ENCODE assay signal across 32 cellular contexts in the genomic region with DNA sequence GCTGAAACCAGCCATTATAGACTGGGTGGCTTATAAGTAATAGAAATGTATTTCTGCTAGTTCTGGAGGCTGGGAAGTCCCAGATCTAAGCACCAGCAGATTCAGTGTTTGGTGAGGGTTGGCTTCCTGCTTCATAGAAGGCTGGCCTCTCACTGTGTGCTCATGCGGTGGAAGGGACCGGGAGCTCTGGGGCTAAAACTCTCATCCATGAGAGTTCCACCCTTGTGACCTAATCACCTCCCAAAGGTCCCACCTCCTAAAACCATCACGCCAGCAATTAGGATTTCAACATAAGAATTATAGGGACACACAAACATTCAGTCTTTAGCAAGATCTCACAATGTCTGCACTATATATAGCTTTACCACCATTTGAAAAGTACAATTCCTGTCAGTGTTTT.
A peak's percentile ranks its signal among the peaks of the same experiment; 100 is the strongest.
DNase-seq lines count a peak whose midpoint lies in the region; ATAC-seq lines count a peak whose summit lies in the region.
"Had no signal": no experiment of that assay in that cellular context is flagged by ENCODE, and none has a peak within 500 bp of the region (broad histone marks: within the 10 kb centered on the region; RNA-seq: fewer than 3 reads in every experiment).

No MANE protein-coding gene starts in this region.

- no peaks in the 10 kb centered on the region for H3K9me3 ChIP-seq in T-helper 17 cell (ENCODE audit: control insufficient read depth, low read length, poor library complexity, severe bottlenecking)
- H3K9me3 ChIP-seq: ovary, testis, vagina had no signal

- H3K4me1 Mint-ChIP-seq in T-helper 17 cell = no peaks in the 10 kb centered on the region
- H3K4me1 Mint-ChIP-seq: activated CD4-positive, alpha-beta T cell treated with anti-CD3 and anti-CD28 coated beads, Interleukin-2, amount 10 ng/mL, durations not matched to agents 7 days and 5 days; activated naive CD8-positive, alpha-beta T cell treated with anti-CD3 and anti-CD28 coated beads for 36 hours; natural killer cell had no signal

- peak; percentile 51 for DNase-seq in NOMO-1 treated with DMSO at 0.1 percent for 48 hours (lab: John Stamatoyannopoulos, UW; ENCODE audit: unreplicated experiment)
- no peak for DNase-seq in NOMO-1 treated with dmso at 0.1 percent for 144 hours (lab: John Stamatoyannopoulos, UW; ENCODE audit: unreplicated experiment)
- no peak for DNase-seq in T-helper 17 cell
- peak; percentile 71 for DNase-seq in glomerular visceral epithelial cell (ENCODE audit: extremely low spot score)
- DNase-seq in renal cortical epithelial cell (ENCODE audit: low read depth) = peak; percentile 75
- DNase-seq in cerebellum (ENCODE audit: low spot score) = no peak
- no peak for DNase-seq in T-helper 9 cell
- DNase-seq: activated CD4-positive, alpha-beta T cell treated with anti-CD3 and anti-CD28 coated beads, Interleukin-2, amount 10 ng/mL, durations not matched to agents 7 days and 5 days; activated gamma-delta T cell; activated naive CD8-positive, alpha-beta T cell treated with anti-CD3 and anti-CD28 coated beads for 36 hours; activated T-cell treated with anti-CD3 and anti-CD28 coated beads, Interleukin-2, amount 50 U/mL, for 1 hour; aorta; Calu3; CD4-positive, CD25-positive, alpha-beta regulatory T cell; cortex of kidney; erythroblast; head of caudate nucleus; kidney; natural killer cell; NCI-H1105; NCI-H2029; NCI-H524 treated with DMSO at 0.1 percent for 48 hours; ovary; retina; SHP77; stimulated activated CD8-positive, alpha-beta memory T cell treated with anti-CD3 and anti-CD28 coated beads, Interleukin-4, amount 100 ng/mL, for 48 hours; SW 1271; T1000; testis had no signal

- H3K36me3 Mint-ChIP-seq in T-helper 17 cell (ENCODE audit: low read depth) = no peaks in the 10 kb centered on the region
- H3K36me3 Mint-ChIP-seq: activated naive CD8-positive, alpha-beta T cell treated with anti-CD3 and anti-CD28 coated beads for 36 hours; CD4-positive, CD25-positive, alpha-beta regulatory T cell; natural killer cell had no signal

- peak overlapping the region; percentile 54 for H3K27ac Mint-ChIP-seq in T-helper 17 cell
- H3K27ac Mint-ChIP-seq: activated CD4-positive, alpha-beta T cell treated with anti-CD3 and anti-CD28 coated beads, Interleukin-2, amount 10 ng/mL, durations not matched to agents 7 days and 5 days; activated naive CD8-positive, alpha-beta T cell treated with anti-CD3 and anti-CD28 coated beads for 36 hours; CD4-positive, CD25-positive, alpha-beta regulatory T cell; natural killer cell; stimulated activated naive CD8-positive, alpha-beta T cell treated with anti-CD3 and anti-CD28 coated beads, Interleukin-15, Interleukin-2, amounts not matched to agents 100 ng/mL and 50 ng/mL, for 24 hours had no signal

- no peak overlapping the region for H3K4me3 Mint-ChIP-seq in T-helper 17 cell
- H3K4me3 Mint-ChIP-seq: activated CD4-positive, alpha-beta T cell treated with anti-CD3 and anti-CD28 coated beads, Interleukin-2, amount 10 ng/mL, durations not matched to agents 7 days and 5 days; activated naive CD8-positive, alpha-beta T cell treated with anti-CD3 and anti-CD28 coated beads for 36 hours; CD4-positive, CD25-positive, alpha-beta regulatory T cell; natural killer cell; stimulated activated naive CD8-positive, alpha-beta T cell treated with anti-CD3 and anti-CD28 coated beads, Interleukin-15, Interleukin-2, amounts not matched to agents 100 ng/mL and 50 ng/mL, for 24 hours had no signal

- peaks cover 14% of the 10 kb centered on the region for H3K27me3 Mint-ChIP-seq in T-helper 17 cell
- H3K27me3 Mint-ChIP-seq: stimulated activated naive CD8-positive, alpha-beta T cell treated with anti-CD3 and anti-CD28 coated beads, Interleukin-15, Interleukin-2, amounts not matched to agents 100 ng/mL and 50 ng/mL, for 24 hours had no signal

- ATAC-seq in T-helper 17 cell (no peak), GM21576 (IDR thresholded peaks at IDR 0.05; ENCODE audit: unreplicated experiment) (no peak)
- ATAC-seq: natural killer cell had no signal

Comparison
In these comparisons a context has a peak if more than half of its experiments do, and no peak if none do; other contexts are left out.
1. DNase-seq: peak in NOMO-1 treated with DMSO at 0.1 percent for 48 hours (single experiment), glomerular visceral epithelial cell (single experiment) and renal cortical epithelial cell (single experiment); none in NOMO-1 treated with dmso at 0.1 percent for 144 hours (single experiment), T-helper 17 cell (0 of 3), cerebellum (single experiment) and T-helper 9 cell (single experiment).